Comparison of ENCODE assay signal across 21 cellular contexts in the genomic region with DNA sequence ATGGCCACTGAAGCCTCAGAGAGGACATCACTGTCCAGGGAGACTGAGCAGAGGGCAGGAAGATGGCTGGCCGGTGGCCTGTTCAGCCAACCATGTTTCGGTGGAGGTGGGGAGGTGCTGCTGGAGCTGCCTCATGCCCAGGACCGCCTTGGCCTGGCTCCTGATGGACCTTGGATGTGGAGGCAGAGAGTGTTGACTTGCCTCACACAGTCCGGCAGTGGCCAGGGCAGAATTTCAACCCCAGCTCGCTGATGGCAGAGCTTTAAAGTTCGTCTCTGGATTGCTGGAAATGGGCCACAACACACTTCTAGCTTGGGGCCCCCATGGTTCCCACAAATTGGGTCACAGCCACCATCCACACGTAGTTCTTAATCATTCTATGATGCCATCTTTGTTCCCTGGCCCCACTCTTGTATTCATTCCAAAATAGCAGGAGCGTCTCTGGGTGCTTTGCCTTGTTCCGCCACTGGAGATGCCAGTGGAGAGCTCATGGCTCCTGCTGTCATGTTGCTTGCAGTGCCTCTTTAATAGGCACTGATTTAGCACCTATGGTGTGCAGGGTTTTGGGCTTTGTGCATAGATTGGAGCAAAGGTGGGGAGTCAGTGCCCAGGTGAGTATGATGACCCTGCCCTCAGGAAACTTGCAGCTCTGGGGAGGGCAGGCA. TPM values are rescaled to one million over a fixed set of nuclear protein-coding genes. Genes with fewer than 3 reads are reported as not detected.
"Had no signal": no experiment of that assay in that cellular context is flagged by ENCODE, and none has a peak within 500 bp of the region (broad histone marks: within the 10 kb centered on the region; RNA-seq: fewer than 3 reads in every experiment).

No MANE protein-coding gene starts in this region.

- DNase-seq: activated CD4-positive, alpha-beta memory T cell treated with anti-CD3 and anti-CD28 coated beads, Interleukin-2, amount 10 ng/mL, durations not matched to agents 7 days and 5 days; activated CD4-positive, alpha-beta T cell treated with anti-CD3 and anti-CD28 coated beads for 48 hours; activated CD4-positive, CD25-positive, alpha-beta regulatory T cell; activated CD8-positive, alpha-beta memory T cell treated with anti-CD3 and anti-CD28 coated beads, Interleukin-2, amount 10 ng/mL, durations not matched to agents 7 days and 5 days; activated naive CD4-positive, alpha-beta T cell; activated naive CD8-positive, alpha-beta T cell treated with anti-CD3 and anti-CD28 coated beads for 36 hours; amniotic stem cell; effector memory CD8-positive, alpha-beta T cell; foreskin keratinocyte; mesenchymal stem cell; naive thymus-derived CD8-positive, alpha-beta T cell; T-helper 1 cell; T-helper 9 cell; transverse colon; uterus had no signal

- H3K4me1 Mint-ChIP-seq: activated CD4-positive, alpha-beta memory T cell treated with anti-CD3 and anti-CD28 coated beads, Interleukin-2, amount 10 ng/mL, durations not matched to agents 7 days and 5 days; activated CD8-positive, alpha-beta memory T cell treated with anti-CD3 and anti-CD28 coated beads, Interleukin-2, amount 10 ng/mL, durations not matched to agents 7 days and 5 days; activated naive CD8-positive, alpha-beta T cell treated with anti-CD3 and anti-CD28 coated beads for 36 hours had no signal

- H3K4me3 ChIP-seq: transverse colon, uterus had no signal

- H3K27ac ChIP-seq: foreskin keratinocyte, transverse colon, uterus had no signal

- H3K4me1 ChIP-seq: foreskin keratinocyte had no signal

- H3K9me3 ChIP-seq: transverse colon, uterus had no signal

- H3K27me3 ChIP-seq: uterus had no signal

- FAIRE-seq: keratinocyte had no signal

- H3K36me3 Mint-ChIP-seq: activated CD8-positive, alpha-beta memory T cell treated with anti-CD3 and anti-CD28 coated beads, Interleukin-2, amount 10 ng/mL, durations not matched to agents 7 days and 5 days; activated naive CD8-positive, alpha-beta T cell treated with anti-CD3 and anti-CD28 coated beads for 36 hours had no signal

- H3K4me3 Mint-ChIP-seq: activated CD4-positive, alpha-beta memory T cell treated with anti-CD3 and anti-CD28 coated beads, Interleukin-2, amount 10 ng/mL, durations not matched to agents 7 days and 5 days; activated CD8-positive, alpha-beta memory T cell treated with anti-CD3 and anti-CD28 coated beads, Interleukin-2, amount 10 ng/mL, durations not matched to agents 7 days and 5 days; activated naive CD8-positive, alpha-beta T cell treated with anti-CD3 and anti-CD28 coated beads for 36 hours; effector memory CD8-positive, alpha-beta T cell; naive thymus-derived CD8-positive, alpha-beta T cell; stimulated activated naive CD8-positive, alpha-beta T cell treated with anti-CD3 and anti-CD28 coated beads, Interleukin-15, Interleukin-2, amounts not matched to agents 100 ng/mL and 50 ng/mL, for 24 hours had no signal

- H3K27ac Mint-ChIP-seq: activated CD4-positive, alpha-beta memory T cell treated with anti-CD3 and anti-CD28 coated beads, Interleukin-2, amount 10 ng/mL, durations not matched to agents 7 days and 5 days; activated CD8-positive, alpha-beta memory T cell treated with anti-CD3 and anti-CD28 coated beads, Interleukin-2, amount 10 ng/mL, durations not matched to agents 7 days and 5 days; activated naive CD8-positive, alpha-beta T cell treated with anti-CD3 and anti-CD28 coated beads for 36 hours; effector memory CD8-positive, alpha-beta T cell; stimulated activated naive CD8-positive, alpha-beta T cell treated with anti-CD3 and anti-CD28 coated beads, Interleukin-15, Interleukin-2, amounts not matched to agents 100 ng/mL and 50 ng/mL, for 24 hours had no signal

- ATAC-seq: activated CD8-positive, alpha-beta memory T cell treated with anti-CD3 and anti-CD28 coated beads, Interleukin-2, amount 10 ng/mL, durations not matched to agents 7 days and 5 days; effector memory CD8-positive, alpha-beta T cell; foreskin keratinocyte; naive thymus-derived CD8-positive, alpha-beta T cell had no signal

- H3K36me3 ChIP-seq: transverse colon, uterus had no signal

- H3K27me3 Mint-ChIP-seq: activated CD8-positive, alpha-beta memory T cell treated with anti-CD3 and anti-CD28 coated beads, Interleukin-2, amount 10 ng/mL, durations not matched to agents 7 days and 5 days had no signal

- H3K9me3 Mint-ChIP-seq: activated CD4-positive, alpha-beta memory T cell treated with anti-CD3 and anti-CD28 coated beads, Interleukin-2, amount 10 ng/mL, durations not matched to agents 7 days and 5 days; activated naive CD8-positive, alpha-beta T cell treated with anti-CD3 and anti-CD28 coated beads for 36 hours; effector memory CD8-positive, alpha-beta T cell; naive thymus-derived CD8-positive, alpha-beta T cell; stimulated activated naive CD8-positive, alpha-beta T cell treated with anti-CD3 and anti-CD28 coated beads, Interleukin-15, Interleukin-2, amounts not matched to agents 100 ng/mL and 50 ng/mL, for 24 hours had no signal

RNA-seq across cellular contexts. Expression of a gene that starts 5.6 kb away (rescaled TPM):
- polyA plus RNA-seq: naive thymus-derived CD8-positive, alpha-beta T cell had no signal

RNA-seq across cellular contexts. Expression of a gene that starts 16.1 kb away (rescaled TPM):
- polyA plus RNA-seq: fibroblast of lung; naive thymus-derived CD8-positive, alpha-beta T cell had no signal

RNA-seq across cellular contexts. Expression of a gene that starts 31.4 kb away (rescaled TPM):
- total RNA-seq: cardiac septum, dermis microvascular lymphatic vessel endothelial cell, fibroblast of lung, skeletal muscle tissue had no signal
- polyA plus RNA-seq: fibroblast of lung had no signal
